18 cellular contexts compared by ENCODE assay signal in the genomic region with DNA sequence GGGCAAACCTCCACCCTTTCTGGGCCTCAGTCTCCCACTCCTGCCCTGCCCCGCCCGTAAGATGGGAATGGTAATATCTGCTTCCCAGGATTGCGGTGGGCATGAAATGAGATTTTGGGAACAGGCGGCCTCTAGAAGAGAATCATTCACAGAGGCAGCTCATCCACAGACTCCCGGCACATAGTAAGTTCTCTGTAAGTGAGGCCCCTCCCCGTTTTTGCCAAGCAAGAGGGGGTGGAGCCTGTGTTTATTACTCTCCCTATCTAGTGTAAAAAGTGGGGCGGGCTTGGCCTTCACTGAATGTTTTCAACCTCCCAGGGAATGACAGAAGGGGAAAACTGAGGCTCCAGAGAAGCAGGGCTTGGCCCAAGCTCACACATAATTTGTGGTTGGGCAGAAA.
DNase-seq lines count a peak whose midpoint lies in the region; ATAC-seq, FAIRE-seq and TF ChIP-seq lines count a peak whose summit lies in the region.
"Had no signal": no experiment of that assay in that cellular context is flagged by ENCODE, and none has a peak within 500 bp of the region (broad histone marks: within the 10 kb centered on the region; RNA-seq: fewer than 3 reads in every experiment).

No MANE protein-coding gene starts in this region.

- peak overlapping the region; percentile 84 for H3K27ac ChIP-seq in cingulate gyrus (ENCODE audit: low read depth, low read length)
- H3K27ac ChIP-seq: esophagus squamous epithelium, left lung, Peyer's patch had no signal

- no peak for FAIRE-seq in D721Med (lab: Jason Lieb, UNC)

- H3K9me3 Mint-ChIP-seq in nephron progenitor cell: no peaks in the 10 kb centered on the region
- H3K9me3 Mint-ChIP-seq: natural killer cell treated with Interleukin-12 subunit alpha and Interleukin-12 subunit beta and Interleukin-15 and Interleukin-18, amount 100 ng/mL, for 72 hours had no signal

- no peak overlapping the region for H3K4me3 ChIP-seq in NB4 (ENCODE audit: low read depth, low read length)
- H3K4me3 ChIP-seq: esophagus squamous epithelium, left lung, Peyer's patch had no signal

- H3K27me3 Mint-ChIP-seq in nephron progenitor cell (ENCODE audit: low read depth, poor library complexity): no peaks in the 10 kb centered on the region
- H3K27me3 Mint-ChIP-seq: natural killer cell treated with Interleukin-12 subunit alpha and Interleukin-12 subunit beta and Interleukin-15 and Interleukin-18, amount 100 ng/mL, for 72 hours had no signal

- ATAC-seq in HG02759 (IDR thresholded peaks at IDR 0.05; ENCODE audit: unreplicated experiment): no peak
- ATAC-seq: activated CD4-positive, CD25-positive, alpha-beta regulatory T cell treated with anti-CD3 and anti-CD28 coated beads, Interleukin-2, amount 50 U/mL, for 24 hours; left lung; natural killer cell treated with Interleukin-12 subunit alpha and Interleukin-12 subunit beta and Interleukin-15 and Interleukin-18, amount 100 ng/mL, for 72 hours had no signal

- H3K36me3 Mint-ChIP-seq in nephron progenitor cell (ENCODE audit: low read depth): no peaks in the 10 kb centered on the region
- H3K36me3 Mint-ChIP-seq: natural killer cell treated with Interleukin-12 subunit alpha and Interleukin-12 subunit beta and Interleukin-15 and Interleukin-18, amount 100 ng/mL, for 72 hours had no signal

- no peak overlapping the region for H3K27ac Mint-ChIP-seq in nephron progenitor cell
- H3K27ac Mint-ChIP-seq: natural killer cell treated with Interleukin-12 subunit alpha and Interleukin-12 subunit beta and Interleukin-15 and Interleukin-18, amount 100 ng/mL, for 72 hours had no signal

- TF ChIP-seq CTCF in NB4 (IDR thresholded peaks at IDR 0.05; ENCODE audit: low read depth, low read length): no peak
- TF ChIP-seq CTCF in nephron progenitor cell (IDR thresholded peaks at IDR 0.05): no peak
- TF ChIP-seq CTCF in D721Med (IDR thresholded peaks at IDR 0.05; ENCODE audit: insufficient read depth, missing control alignments): no peak

- no peak overlapping the region for H3K4me3 Mint-ChIP-seq in nephron progenitor cell
- H3K4me3 Mint-ChIP-seq: natural killer cell treated with Interleukin-12 subunit alpha and Interleukin-12 subunit beta and Interleukin-15 and Interleukin-18, amount 100 ng/mL, for 72 hours had no signal

- H3K4me1 Mint-ChIP-seq in nephron progenitor cell: peaks cover 14% of the 10 kb centered on the region

- DNase-seq in C1 segment of cervical spinal cord (lab: John Stamatoyannopoulos, UW) (peak in 10 of 14 donors; percentile 8 to 50 (median 42)), NB4 (ENCODE audit: low read depth) (peak; percentile 31), nephron progenitor cell (peak; percentile 28), NCI-H345 (lab: John Stamatoyannopoulos, UW) (no peak), D721Med (ENCODE audit: insufficient read length, low spot score) (no peak)
- DNase-seq in activated CD4-positive, CD25-positive, alpha-beta regulatory T cell (lab: John Stamatoyannopoulos, UW): no peak
- DNase-seq: DMS153, esophagus squamous epithelium, Karpas-422, left lung, NCI-H524 treated with DMSO at 0.1 percent for 48 hours, retina, T-helper 1 cell had no signal

- TF ChIP-seq POLR2A in NB4 (IDR thresholded peaks at IDR 0.05; ENCODE audit: extremely low read depth, insufficient read length): no peak

Comparison
In these comparisons a context has a peak if more than half of its experiments do, and no peak if none do; other contexts are left out.
1. DNase-seq: peak in C1 segment of cervical spinal cord (10 of 14), NB4 (single experiment) and nephron progenitor cell (single experiment); none in NCI-H345 (single experiment), activated CD4-positive, CD25-positive, alpha-beta regulatory T cell (0 of 4) and D721Med (single experiment).